In genomic region chr12:88248606-88249005, GRCh38 we compare ENCODE assay signal across 22 cellular contexts.
"Had no signal": no experiment of that assay in that cellular context is flagged by ENCODE, and none has a peak within 500 bp of the region (broad histone marks: within the 10 kb centered on the region; RNA-seq: fewer than 3 reads in every experiment).

No MANE protein-coding gene starts in this region.

- H3K9ac ChIP-seq: parathyroid adenoma had no signal

- H2AFZ ChIP-seq: parathyroid adenoma had no signal

- H3K36me3 Mint-ChIP-seq: immature natural killer cell; naive B cell; stimulated activated memory B cell treated with anti-CD40 and anti-IgM and Interleukin-4, amounts not matched to agents 10 μg/mL and 1 μg/mL and 100 μg/mL, for 72 hours had no signal

- H3K4me3 Mint-ChIP-seq: immature natural killer cell; naive B cell; nephron; stimulated activated memory B cell treated with anti-CD40 and anti-IgM and Interleukin-4, amounts not matched to agents 10 μg/mL and 1 μg/mL and 100 μg/mL, for 72 hours; stimulated activated naive CD8-positive, alpha-beta T cell treated with anti-CD3 and anti-CD28 coated beads, Interleukin-15, Interleukin-2, amounts not matched to agents 100 ng/mL and 50 ng/mL, for 24 hours had no signal

- H3K9me3 ChIP-seq: prostate gland, right lobe of liver, spleen, tibial nerve, upper lobe of right lung, vagina had no signal

- H3K27ac Mint-ChIP-seq: immature natural killer cell; naive B cell; nephron; stimulated activated memory B cell treated with anti-CD40 and anti-IgM and Interleukin-4, amounts not matched to agents 10 μg/mL and 1 μg/mL and 100 μg/mL, for 72 hours; stimulated activated naive CD8-positive, alpha-beta T cell treated with anti-CD3 and anti-CD28 coated beads, Interleukin-15, Interleukin-2, amounts not matched to agents 100 ng/mL and 50 ng/mL, for 24 hours had no signal

- H3K36me3 ChIP-seq: prostate gland, right lobe of liver, spleen, tibial nerve, upper lobe of right lung, vagina had no signal

- H3K27me3 Mint-ChIP-seq: stimulated activated memory B cell treated with anti-CD40 and anti-IgM and Interleukin-4, amounts not matched to agents 10 μg/mL and 1 μg/mL and 100 μg/mL, for 72 hours had no signal

- H3K4me1 ChIP-seq: parathyroid adenoma, prostate gland, right lobe of liver, spleen had no signal

- H3K27me3 ChIP-seq: foreskin keratinocyte, right lobe of liver, spleen, tibial nerve, upper lobe of right lung, vagina had no signal

- DNase-seq: dermis blood vessel endothelial cell; erythroblast; foreskin keratinocyte; immature natural killer cell; left colon; left ventricle myocardium superior; mesenchymal stem cell; naive B cell; right lobe of liver; spleen; stimulated activated CD4-positive, alpha-beta T cell treated with anti-CD3 and anti-CD28 coated beads, Interleukin-15, amount 100 ng/mL, for 24 hours; stimulated activated CD4-positive, alpha-beta T cell treated with anti-CD3 and anti-CD28 coated beads, Interleukin-1b, Interleukin-23, amount 100 ng/mL, for 48 hours; stimulated activated CD4-positive, alpha-beta T cell treated with anti-CD3 and anti-CD28 coated beads, Interleukin-4, amount 100 ng/mL, for 24 hours; upper lobe of right lung had no signal

- H3K9me3 Mint-ChIP-seq: nephron; stimulated activated memory B cell treated with anti-CD40 and anti-IgM and Interleukin-4, amounts not matched to agents 10 μg/mL and 1 μg/mL and 100 μg/mL, for 72 hours; stimulated activated naive CD8-positive, alpha-beta T cell treated with anti-CD3 and anti-CD28 coated beads, Interleukin-15, Interleukin-2, amounts not matched to agents 100 ng/mL and 50 ng/mL, for 24 hours had no signal

- H3K27ac ChIP-seq: foreskin keratinocyte, parathyroid adenoma, prostate gland, right lobe of liver, spleen, tibial nerve, upper lobe of right lung, vagina had no signal

- H3K4me1 Mint-ChIP-seq: immature natural killer cell; naive B cell; stimulated activated memory B cell treated with anti-CD40 and anti-IgM and Interleukin-4, amounts not matched to agents 10 μg/mL and 1 μg/mL and 100 μg/mL, for 72 hours had no signal

- H3K4me3 ChIP-seq: lung, prostate gland, right lobe of liver, spleen, tibial nerve, upper lobe of right lung, vagina had no signal

- ATAC-seq: foreskin keratinocyte; left colon; left ventricle myocardium superior; right lobe of liver; stimulated activated memory B cell treated with anti-CD40 and anti-IgM and Interleukin-4, amounts not matched to agents 10 μg/mL and 1 μg/mL and 100 μg/mL, for 72 hours; upper lobe of right lung had no signal
